13 cellular contexts compared by ENCODE assay signal in the genomic region with DNA sequence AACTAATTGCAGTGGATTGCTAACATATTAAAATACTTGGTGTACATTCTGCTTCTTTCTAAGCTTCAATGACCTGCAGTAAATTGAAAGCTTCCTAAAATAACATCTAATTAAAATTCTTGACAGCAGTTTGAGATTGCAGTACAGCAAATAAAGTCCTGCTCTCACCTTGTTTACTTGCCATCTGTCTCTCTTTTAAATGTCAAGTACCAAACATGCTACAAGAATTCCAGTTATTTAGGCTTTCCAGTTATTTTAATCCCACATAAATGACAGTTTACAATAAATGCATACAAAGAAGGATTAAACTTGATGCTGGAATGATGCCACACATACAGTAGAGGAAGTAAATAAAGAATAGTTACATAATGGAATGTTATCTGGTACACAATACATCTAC. TPM values are rescaled to one million over a fixed set of nuclear protein-coding genes. Genes with fewer than 3 reads are reported as not detected.
DNase-seq lines count a peak whose midpoint lies in the region; ATAC-seq and TF ChIP-seq lines count a peak whose summit lies in the region.
"Had no signal": no experiment of that assay in that cellular context is flagged by ENCODE, and none has a peak within 500 bp of the region (broad histone marks: within the 10 kb centered on the region; RNA-seq: fewer than 3 reads in every experiment).

No MANE protein-coding gene starts in this region.

- intact Hi-C loops in Right ventricle myocardium superior (cut with DNase I): no loop called here
- intact Hi-C loops in left cardiac atrium (cut with DNase I): no loop called here
- intact Hi-C loops in body of pancreas (cut with DNase I): no loop called here
- intact Hi-C loops in testis (cut with DNase I; ENCODE audit: low total_unique reads): no loop called here

- H3K36me3 ChIP-seq in body of pancreas (replicated peaks in 1 of 2; ENCODE audit: insufficient read depth in 1 of 2, low read depth in 2 of 2) (no peaks in the 10 kb centered on the region), testis (ENCODE audit: low read depth, missing control alignments) (no peaks in the 10 kb centered on the region)
- H3K36me3 ChIP-seq: neural progenitor cell had no signal

- H3K4me3 Mint-ChIP-seq in effector memory CD8-positive, alpha-beta T cell: peak overlapping the region; percentile 75 to 82
- H3K4me3 Mint-ChIP-seq: neural progenitor cell had no signal

- H3K27ac ChIP-seq in body of pancreas (peak overlapping the region in 1 of 4 donors; percentile 19), testis (no peak overlapping the region)
- H3K27ac ChIP-seq: neural progenitor cell had no signal

- H3K9me3 ChIP-seq in body of pancreas: no peaks in the 10 kb centered on the region
- H3K9me3 ChIP-seq in testis: no peaks in the 10 kb centered on the region

- ATAC-seq in Right ventricle myocardium superior (ENCODE audit: poor library complexity) (peak; percentile 70), left cardiac atrium (no peak), body of pancreas (no peak)
- ATAC-seq in effector memory CD8-positive, alpha-beta T cell (replicated peaks): no peak

- H3K36me3 Mint-ChIP-seq in effector memory CD8-positive, alpha-beta T cell (ENCODE audit: insufficient read depth): peaks cover 40% of the 10 kb centered on the region

- H3K9me3 Mint-ChIP-seq in effector memory CD8-positive, alpha-beta T cell: no peaks in the 10 kb centered on the region

- TF ChIP-seq POLR2A in body of pancreas (IDR thresholded peaks at IDR 0.05): no peak
- TF ChIP-seq POLR2A in testis (IDR thresholded peaks at IDR 0.05): no peak

- TF ChIP-seq CTCF in body of pancreas (IDR thresholded peaks at IDR 0.05): no peak
- no peak for TF ChIP-seq CTCF in testis (IDR thresholded peaks at IDR 0.05)

- no peaks in the 10 kb centered on the region for H3K27me3 Mint-ChIP-seq in effector memory CD8-positive, alpha-beta T cell

- peaks cover 46 to 80% of the 10 kb centered on the region in 2 donors for H3K4me1 Mint-ChIP-seq in effector memory CD8-positive, alpha-beta T cell (ENCODE audit: low read depth in 2 of 2)

- no peak overlapping the region for H3K4me3 ChIP-seq in body of pancreas
- no peak overlapping the region for H3K4me3 ChIP-seq in testis
- H3K4me3 ChIP-seq: neural progenitor cell had no signal

- peak overlapping the region; percentile 86 to 94 for H3K27ac Mint-ChIP-seq in effector memory CD8-positive, alpha-beta T cell
- H3K27ac Mint-ChIP-seq: neural progenitor cell had no signal

- no peaks in the 10 kb centered on the region for H3K27me3 ChIP-seq in body of pancreas
- H3K27me3 ChIP-seq in testis: no peaks in the 10 kb centered on the region
- H3K27me3 ChIP-seq: neural progenitor cell had no signal

- DNase-seq in Right ventricle myocardium superior (no peak), left cardiac atrium (no peak), NCI-H524 treated with DMSO at 0.1 percent for 48 hours (lab: John Stamatoyannopoulos, UW) (peak; percentile 30), EL (no peak), body of pancreas (no peak), testis (no peak), DMS53 (lab: John Stamatoyannopoulos, UW) (no peak)
- no peak for DNase-seq in effector memory CD8-positive, alpha-beta T cell
- DNase-seq: activated CD4-positive, CD25-positive, alpha-beta regulatory T cell; anterior cingulate cortex; erythroblast; stimulated activated CD4-positive, alpha-beta T cell treated with anti-CD3 and anti-CD28 coated beads, Interleukin-1b, Interleukin-23, amount 100 ng/mL, for 48 hours had no signal

- H3K4me1 ChIP-seq in body of pancreas (peaks cover 6% of the 10 kb centered on the region), testis (no peaks in the 10 kb centered on the region)

RNA-seq across cellular contexts. Expression of a gene that starts 33.2 kb away (rescaled TPM):
- 56.7 TPM for total RNA-seq in Right ventricle myocardium superior
- 10 to 100 TPM; 35.7 to 41.1 TPM for total RNA-seq in left cardiac atrium
- total RNA-seq in body of pancreas: 10 to 100 TPM; 31.1 to 40.5 TPM
- 10 to 100 TPM; 65.9 to 73.6 TPM for total RNA-seq in testis
- polyA plus RNA-seq in testis (ENCODE audit: insufficient read depth, low read depth, low replicate concordance): 33.0 TPM
